1 cellular context compared by ENCODE assay signal in genomic region chr6:127022297-127022696, GRCh38.
TF ChIP-seq lines count a peak whose summit lies in the region.

No MANE protein-coding gene starts in this region.

TF ChIP-seq in GM23338, 12 proteins besides CTCF, POLR2A, EP300 and RAD21 (continued from another document):
- no peak for TF ChIP-seq ZNF462 (CRISPR knock-in tag; IDR thresholded peaks at IDR 0.05)
- no peak for TF ChIP-seq CREB1 (CRISPR knock-in tag; IDR thresholded peaks at IDR 0.05; ENCODE audit: low read depth)
- no peak for TF ChIP-seq ETS1 (IDR thresholded peaks at IDR 0.05)
- no peak for TF ChIP-seq STAT1 (IDR thresholded peaks at IDR 0.05; ENCODE audit: unreplicated experiment)
- no peak for TF ChIP-seq ZNF331 (CRISPR knock-in tag; IDR thresholded peaks at IDR 0.05; ENCODE audit: low read depth)
TF ChIP-seq in GM23338: peak in this region for 0.
